14 cellular contexts compared by ENCODE assay signal in genomic region chr2:207974214-207974600, GRCh38. TPM values are rescaled to one million over a fixed set of nuclear protein-coding genes. Genes with fewer than 3 reads are reported as not detected.
DNase-seq lines count a peak whose midpoint lies in the region; ATAC-seq and TF ChIP-seq lines count a peak whose summit lies in the region.
"Had no signal": no experiment of that assay in that cellular context is flagged by ENCODE, and none has a peak within 500 bp of the region (broad histone marks: within the 10 kb centered on the region; RNA-seq: fewer than 3 reads in every experiment).

No MANE protein-coding gene starts in this region.

- no peak overlapping the region for H2AFZ ChIP-seq in hepatocyte

- no peaks in the 10 kb centered on the region for H3K27me3 Mint-ChIP-seq in progenitor cell of endocrine pancreas
- H3K27me3 Mint-ChIP-seq: naive B cell had no signal

- H3K27ac Mint-ChIP-seq in progenitor cell of endocrine pancreas: peak overlapping the region; percentile 21
- H3K27ac Mint-ChIP-seq: activated naive CD4-positive, alpha-beta T cell treated with anti-CD3 and anti-CD28 coated beads, Interleukin-2, amount 50 U/mL, for 72 hours had no signal

- H3K4me3 ChIP-seq in hepatocyte: no peak overlapping the region

- H3K4me1 ChIP-seq in hepatocyte (ENCODE audit: insufficient read depth): peaks cover 16% of the 10 kb centered on the region

- 77% methylated on average over 5 of the region's 5 CpGs for WGBS in hepatocyte (ENCODE audit: low lambda C conversion rate, missing lambda C conversion rate)

- no peak for ATAC-seq in HG02852 (IDR thresholded peaks at IDR 0.05; ENCODE audit: unreplicated experiment)
- ATAC-seq in GM21360 (IDR thresholded peaks at IDR 0.05; ENCODE audit: unreplicated experiment): no peak

- H3K9me3 Mint-ChIP-seq in progenitor cell of endocrine pancreas (ENCODE audit: low read depth): no peaks in the 10 kb centered on the region
- H3K9me3 Mint-ChIP-seq: activated naive CD4-positive, alpha-beta T cell treated with anti-CD3 and anti-CD28 coated beads, Interleukin-2, amount 50 U/mL, for 72 hours; naive B cell had no signal

- H3K9me2 ChIP-seq in hepatocyte (replicated peaks; ENCODE audit: insufficient read depth): no peaks in the 10 kb centered on the region

- no peaks in the 10 kb centered on the region for H3K9me3 ChIP-seq in hepatocyte (ENCODE audit: low read depth)

- H3K4me1 Mint-ChIP-seq in progenitor cell of endocrine pancreas (ENCODE audit: low read depth): peaks cover 39% of the 10 kb centered on the region

- H3K36me3 ChIP-seq in hepatocyte (replicated peaks; ENCODE audit: insufficient read depth, low read depth): no peaks in the 10 kb centered on the region

- DNase-seq in HT-29 (ENCODE audit: low spot score) (peak; percentile 45), OCI-M1 (lab: John Stamatoyannopoulos, UW) (peak; percentile 11), hepatocyte (ENCODE audit: low spot score) (peak; percentile 26), progenitor cell of endocrine pancreas (ENCODE audit: low spot score, unreplicated experiment) (no peak), cerebellar nuclear complex (lab: John Stamatoyannopoulos, UW) (no peak), NCI-H82 treated with DMSO at 0.1 percent for 48 hours (lab: John Stamatoyannopoulos, UW; ENCODE audit: unreplicated experiment) (no peak)
- DNase-seq: activated T-cell treated with anti-CD3 and anti-CD28 coated beads for 4 hours, hippocampal formation, naive B cell, NCI-H748 treated with DMSO at 0.1 percent for 48 hours, Right ventricle myocardium superior had no signal

- H3K27me3 ChIP-seq in hepatocyte: no peaks in the 10 kb centered on the region

- no peak overlapping the region for H3K4me3 Mint-ChIP-seq in progenitor cell of endocrine pancreas (ENCODE audit: low read depth)
- H3K4me3 Mint-ChIP-seq: naive B cell had no signal

- TF ChIP-seq CTCF in hepatocyte (IDR thresholded peaks at IDR 0.05; ENCODE audit: poor library complexity) (no peak), progenitor cell of endocrine pancreas (IDR thresholded peaks at IDR 0.05; ENCODE audit: unreplicated experiment) (no peak)

- no peak overlapping the region for H3K27ac ChIP-seq in hepatocyte

- H3K4me2 ChIP-seq in hepatocyte: peak overlapping the region; percentile 6

- no peaks in the 10 kb centered on the region for H4K20me1 ChIP-seq in hepatocyte (ENCODE audit: insufficient read depth, poor library complexity, severe bottlenecking)

- peaks cover 16% of the 10 kb centered on the region for H3K79me2 ChIP-seq in hepatocyte

- H3K36me3 Mint-ChIP-seq in progenitor cell of endocrine pancreas (ENCODE audit: insufficient read depth): peaks cover 4% of the 10 kb centered on the region
- H3K36me3 Mint-ChIP-seq: activated naive CD4-positive, alpha-beta T cell treated with anti-CD3 and anti-CD28 coated beads, Interleukin-2, amount 50 U/mL, for 72 hours; naive B cell had no signal

RNA-seq across cellular contexts. Expression of gene PLEKHM3, which starts 51.1 kb away (rescaled TPM):
- total RNA-seq in HT-29 (2014; rRNA removed; shearing (Covaris generic)): 4.7 and 9.0 TPM in 2 replicates
- total RNA-seq in hepatocyte (11.1 and 14.3 TPM in 2 replicates), progenitor cell of endocrine pancreas (18.0 and 19.2 TPM in 2 replicates)
- 4.2 and 7.2 TPM in 2 replicates for polyA plus RNA-seq in hepatocyte

Comparison
In these comparisons a context has a peak if more than half of its experiments do, and no peak if none do; other contexts are left out.
1. DNase-seq: peak in HT-29 (single experiment), OCI-M1 (single experiment) and hepatocyte (single experiment); none in progenitor cell of endocrine pancreas (single experiment), cerebellar nuclear complex (0 of 2) and NCI-H82 treated with DMSO at 0.1 percent for 48 hours (single experiment).